Comparison of ENCODE assay signal across 28 cellular contexts in genomic region chr12:127696963-127697362, GRCh38.
"Had no signal": no experiment of that assay in that cellular context is flagged by ENCODE, and none has a peak within 500 bp of the region (broad histone marks: within the 10 kb centered on the region; RNA-seq: fewer than 3 reads in every experiment).

No MANE protein-coding gene starts in this region.

- H3K27me3 ChIP-seq: brain microvascular endothelial cell had no signal

- DNase-seq: activated B cell treated with CpG ODN at 0.5 μM for 24 hours; activated CD4-positive, alpha-beta T cell treated with anti-CD3 and anti-CD28 coated beads for 1 hour; activated CD4-positive, alpha-beta T cell treated with anti-CD3 and anti-CD28 coated beads, Interleukin-2, amount 10 ng/mL, durations not matched to agents 24 days and 14 days; activated CD4-positive, alpha-beta T cell treated with anti-CD3 and anti-CD28 coated beads, Interleukin-2, amount 50 U/mL, for 48 hours; activated CD8-positive, alpha-beta memory T cell treated with anti-CD3 and anti-CD28 coated beads, Interleukin-2, amount 10 ng/mL, durations not matched to agents 7 days and 5 days; activated effector memory CD4-positive, alpha-beta T cell treated with anti-CD3 and anti-CD28 coated beads, Interleukin-2, amount 50 U/mL, for 16 hours; activated naive CD4-positive, alpha-beta T cell treated with Interleukin-2 at 50 U/mL for 16 hours; activated naive CD8-positive, alpha-beta T cell treated with anti-CD3 and anti-CD28 coated beads, Interleukin-2, amount 50 U/mL, for 24 hours; activated T-cell treated with anti-CD3 and anti-CD28 coated beads, Interleukin-2, amount 50 U/mL, for 24 hours; amniotic stem cell; brain microvascular endothelial cell; cerebellar nuclear complex; MG63; MV-4-11; NCI-H1092 treated with DMSO at 0.1 percent for 48 hours; NCI-H1417 treated with DMSO at 0.1 percent for 48 hours; NCI-H1694; NCI-H2029; NCI-H2107; NCI-H345; NCI-H510A; NCI-H526 treated with DMSO at 0.1 percent for 48 hours; NCI-H82; SIG-M5; T-cell; T-helper 2 cell; T1000 had no signal

- H3K9me3 ChIP-seq: MG63 had no signal

- ATAC-seq: activated CD8-positive, alpha-beta memory T cell treated with anti-CD3 and anti-CD28 coated beads, Interleukin-2, amount 10 ng/mL, durations not matched to agents 7 days and 5 days; activated naive CD8-positive, alpha-beta T cell treated with anti-CD3 and anti-CD28 coated beads, Interleukin-2, amount 50 U/mL, for 24 hours; T-cell had no signal

- H3K36me3 ChIP-seq: brain microvascular endothelial cell, MG63 had no signal

- H3K27ac ChIP-seq: brain microvascular endothelial cell had no signal

- H3K4me3 ChIP-seq: MG63 had no signal

- FAIRE-seq: TTC549 had no signal
